In the genomic region with DNA sequence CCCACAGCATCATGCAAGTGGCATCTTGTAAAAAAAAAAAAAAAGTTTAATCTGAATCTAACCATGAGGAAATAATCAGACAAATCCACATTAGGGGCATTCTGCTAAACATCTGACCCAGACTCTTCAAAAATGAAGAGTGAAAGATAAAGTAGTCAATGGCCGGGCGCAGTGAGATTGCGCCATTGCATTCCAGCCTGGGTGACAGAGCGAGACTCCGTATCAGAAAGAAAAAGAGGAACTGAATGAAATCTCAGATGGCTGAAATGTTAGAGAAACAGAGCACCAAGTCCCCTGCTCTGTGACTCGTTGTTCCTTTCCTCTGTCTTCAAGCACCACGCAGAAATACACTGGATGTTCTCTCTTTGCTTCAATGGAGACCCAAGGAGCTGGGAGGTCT, we compare ENCODE assay signal across 1 cellular context.
A peak's percentile ranks its signal among the peaks of the same experiment; 100 is the strongest.
TF ChIP-seq lines count a peak whose summit lies in the region.

No MANE protein-coding gene starts in this region.

TF ChIP-seq in K562, 482 proteins besides CTCF, POLR2A, EP300 and RAD21:
- TF ChIP-seq CBFA2T3 (IDR thresholded peaks at IDR 0.05), result peak; percentile 31; the same call in 1 of the 2 replicates
- no peak for TF ChIP-seq L3MBTL2 (IDR thresholded peaks at IDR 0.05)
- no peak for TF ChIP-seq ETS2 (tag; IDR thresholded peaks at IDR 0.05; ENCODE audit: borderline replicate concordance, poor library complexity, severe bottlenecking)
- 0 out of 2 replicates have a peak, but pooled peaks have one; percentile 29 for TF ChIP-seq NFE2 (IDR thresholded peaks at IDR 0.05; ENCODE audit: low read depth)
- TF ChIP-seq DPF2 (IDR thresholded peaks at IDR 0.05), result peak; percentile 21; the same call in 1 of the 2 replicates
- 0 out of 4 replicates have a peak, but pooled peaks of 1 of the 2 experiments have one; percentile 25 for TF ChIP-seq NRF1 (conservative IDR thresholded peaks at IDR 0.05 in 1 of 2, IDR thresholded peaks at IDR 0.05 in 1 of 2)
- TF ChIP-seq, protein P1, sequence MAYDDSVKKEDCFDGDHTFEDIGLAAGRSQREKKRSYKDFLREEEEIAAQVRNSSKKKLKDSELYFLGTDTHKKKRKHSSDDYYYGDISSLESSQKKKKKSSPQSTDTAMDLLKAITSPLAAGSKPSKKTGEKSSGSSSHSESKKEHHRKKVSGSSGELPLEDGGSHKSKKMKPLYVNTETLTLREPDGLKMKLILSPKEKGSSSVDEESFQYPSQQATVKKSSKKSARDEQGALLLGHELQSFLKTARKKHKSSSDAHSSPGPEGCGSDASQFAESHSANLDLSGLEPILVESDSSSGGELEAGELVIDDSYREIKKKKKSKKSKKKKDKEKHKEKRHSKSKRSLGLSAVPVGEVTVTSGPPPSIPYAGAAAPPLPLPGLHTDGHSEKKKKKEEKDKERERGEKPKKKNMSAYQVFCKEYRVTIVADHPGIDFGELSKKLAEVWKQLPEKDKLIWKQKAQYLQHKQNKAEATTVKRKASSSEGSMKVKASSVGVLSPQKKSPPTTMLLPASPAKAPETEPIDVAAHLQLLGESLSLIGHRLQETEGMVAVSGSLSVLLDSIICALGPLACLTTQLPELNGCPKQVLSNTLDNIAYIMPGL (CRISPR knock-in tag; IDR thresholded peaks at IDR 0.05), result no peak
- no peak for TF ChIP-seq ZFX (CRISPR knock-in tag; IDR thresholded peaks at IDR 0.05)
- peak; percentile 97 for TF ChIP-seq CEBPB (tag; IDR thresholded peaks at IDR 0.05)
- TF ChIP-seq SPI1 (IDR thresholded peaks at IDR 0.05; ENCODE audit: borderline replicate concordance, low read depth, low read length), result peak; percentile 99
- TF ChIP-seq, protein P2, sequence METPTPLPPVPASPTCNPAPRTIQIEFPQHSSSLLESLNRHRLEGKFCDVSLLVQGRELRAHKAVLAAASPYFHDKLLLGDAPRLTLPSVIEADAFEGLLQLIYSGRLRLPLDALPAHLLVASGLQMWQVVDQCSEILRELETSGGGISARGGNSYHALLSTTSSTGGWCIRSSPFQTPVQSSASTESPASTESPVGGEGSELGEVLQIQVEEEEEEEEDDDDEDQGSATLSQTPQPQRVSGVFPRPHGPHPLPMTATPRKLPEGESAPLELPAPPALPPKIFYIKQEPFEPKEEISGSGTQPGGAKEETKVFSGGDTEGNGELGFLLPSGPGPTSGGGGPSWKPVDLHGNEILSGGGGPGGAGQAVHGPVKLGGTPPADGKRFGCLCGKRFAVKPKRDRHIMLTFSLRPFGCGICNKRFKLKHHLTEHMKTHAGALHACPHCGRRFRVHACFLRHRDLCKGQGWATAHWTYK (CRISPR knock-in tag; IDR thresholded peaks at IDR 0.05), result no peak
- TF ChIP-seq, protein P3, sequence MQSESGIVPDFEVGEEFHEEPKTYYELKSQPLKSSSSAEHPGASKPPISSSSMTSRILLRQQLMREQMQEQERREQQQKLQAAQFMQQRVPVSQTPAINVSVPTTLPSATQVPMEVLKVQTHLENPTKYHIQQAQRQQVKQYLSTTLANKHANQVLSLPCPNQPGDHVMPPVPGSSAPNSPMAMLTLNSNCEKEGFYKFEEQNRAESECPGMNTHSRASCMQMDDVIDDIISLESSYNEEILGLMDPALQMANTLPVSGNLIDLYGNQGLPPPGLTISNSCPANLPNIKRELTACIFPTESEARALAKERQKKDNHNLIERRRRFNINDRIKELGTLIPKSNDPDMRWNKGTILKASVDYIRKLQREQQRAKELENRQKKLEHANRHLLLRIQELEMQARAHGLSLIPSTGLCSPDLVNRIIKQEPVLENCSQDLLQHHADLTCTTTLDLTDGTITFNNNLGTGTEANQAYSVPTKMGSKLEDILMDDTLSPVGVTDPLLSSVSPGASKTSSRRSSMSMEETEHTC (IDR thresholded peaks at IDR 0.05), result no peak
- TF ChIP-seq, protein P4, sequence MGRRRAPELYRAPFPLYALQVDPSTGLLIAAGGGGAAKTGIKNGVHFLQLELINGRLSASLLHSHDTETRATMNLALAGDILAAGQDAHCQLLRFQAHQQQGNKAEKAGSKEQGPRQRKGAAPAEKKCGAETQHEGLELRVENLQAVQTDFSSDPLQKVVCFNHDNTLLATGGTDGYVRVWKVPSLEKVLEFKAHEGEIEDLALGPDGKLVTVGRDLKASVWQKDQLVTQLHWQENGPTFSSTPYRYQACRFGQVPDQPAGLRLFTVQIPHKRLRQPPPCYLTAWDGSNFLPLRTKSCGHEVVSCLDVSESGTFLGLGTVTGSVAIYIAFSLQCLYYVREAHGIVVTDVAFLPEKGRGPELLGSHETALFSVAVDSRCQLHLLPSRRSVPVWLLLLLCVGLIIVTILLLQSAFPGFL (CRISPR knock-in tag; IDR thresholded peaks at IDR 0.05), result no peak
- TF ChIP-seq FOXA1 (IDR thresholded peaks at IDR 0.05; ENCODE audit: borderline replicate concordance), result no peak
- peak; percentile 69 for TF ChIP-seq CREM (IDR thresholded peaks at IDR 0.05; ENCODE audit: low read depth)
- TF ChIP-seq CSDE1 (IDR thresholded peaks at IDR 0.05), result no peak
- TF ChIP-seq CBX1 (IDR thresholded peaks at IDR 0.05; ENCODE audit: low read depth), result no peak
- TF ChIP-seq, protein P5, sequence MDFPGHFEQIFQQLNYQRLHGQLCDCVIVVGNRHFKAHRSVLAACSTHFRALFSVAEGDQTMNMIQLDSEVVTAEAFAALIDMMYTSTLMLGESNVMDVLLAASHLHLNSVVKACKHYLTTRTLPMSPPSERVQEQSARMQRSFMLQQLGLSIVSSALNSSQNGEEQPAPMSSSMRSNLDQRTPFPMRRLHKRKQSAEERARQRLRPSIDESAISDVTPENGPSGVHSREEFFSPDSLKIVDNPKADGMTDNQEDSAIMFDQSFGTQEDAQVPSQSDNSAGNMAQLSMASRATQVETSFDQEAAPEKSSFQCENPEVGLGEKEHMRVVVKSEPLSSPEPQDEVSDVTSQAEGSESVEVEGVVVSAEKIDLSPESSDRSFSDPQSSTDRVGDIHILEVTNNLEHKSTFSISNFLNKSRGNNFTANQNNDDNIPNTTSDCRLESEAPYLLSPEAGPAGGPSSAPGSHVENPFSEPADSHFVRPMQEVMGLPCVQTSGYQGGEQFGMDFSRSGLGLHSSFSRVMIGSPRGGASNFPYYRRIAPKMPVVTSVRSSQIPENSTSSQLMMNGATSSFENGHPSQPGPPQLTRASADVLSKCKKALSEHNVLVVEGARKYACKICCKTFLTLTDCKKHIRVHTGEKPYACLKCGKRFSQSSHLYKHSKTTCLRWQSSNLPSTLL (IDR thresholded peaks at IDR 0.05), result no peak
- no peak for TF ChIP-seq NELFE (IDR thresholded peaks at IDR 0.05; ENCODE audit: insufficient read depth, insufficient read length)
- peak; percentile 28; the same call in 1 of the 2 replicates for TF ChIP-seq MTA1 (IDR thresholded peaks at IDR 0.05; ENCODE audit: borderline replicate concordance)
- TF ChIP-seq ZNF354B (CRISPR knock-in tag; IDR thresholded peaks at IDR 0.05), result no peak
- 0 out of 2 replicates have a peak, but pooled peaks have one; percentile 23 for TF ChIP-seq ARID1B (IDR thresholded peaks at IDR 0.05)
- TF ChIP-seq, protein P6, sequence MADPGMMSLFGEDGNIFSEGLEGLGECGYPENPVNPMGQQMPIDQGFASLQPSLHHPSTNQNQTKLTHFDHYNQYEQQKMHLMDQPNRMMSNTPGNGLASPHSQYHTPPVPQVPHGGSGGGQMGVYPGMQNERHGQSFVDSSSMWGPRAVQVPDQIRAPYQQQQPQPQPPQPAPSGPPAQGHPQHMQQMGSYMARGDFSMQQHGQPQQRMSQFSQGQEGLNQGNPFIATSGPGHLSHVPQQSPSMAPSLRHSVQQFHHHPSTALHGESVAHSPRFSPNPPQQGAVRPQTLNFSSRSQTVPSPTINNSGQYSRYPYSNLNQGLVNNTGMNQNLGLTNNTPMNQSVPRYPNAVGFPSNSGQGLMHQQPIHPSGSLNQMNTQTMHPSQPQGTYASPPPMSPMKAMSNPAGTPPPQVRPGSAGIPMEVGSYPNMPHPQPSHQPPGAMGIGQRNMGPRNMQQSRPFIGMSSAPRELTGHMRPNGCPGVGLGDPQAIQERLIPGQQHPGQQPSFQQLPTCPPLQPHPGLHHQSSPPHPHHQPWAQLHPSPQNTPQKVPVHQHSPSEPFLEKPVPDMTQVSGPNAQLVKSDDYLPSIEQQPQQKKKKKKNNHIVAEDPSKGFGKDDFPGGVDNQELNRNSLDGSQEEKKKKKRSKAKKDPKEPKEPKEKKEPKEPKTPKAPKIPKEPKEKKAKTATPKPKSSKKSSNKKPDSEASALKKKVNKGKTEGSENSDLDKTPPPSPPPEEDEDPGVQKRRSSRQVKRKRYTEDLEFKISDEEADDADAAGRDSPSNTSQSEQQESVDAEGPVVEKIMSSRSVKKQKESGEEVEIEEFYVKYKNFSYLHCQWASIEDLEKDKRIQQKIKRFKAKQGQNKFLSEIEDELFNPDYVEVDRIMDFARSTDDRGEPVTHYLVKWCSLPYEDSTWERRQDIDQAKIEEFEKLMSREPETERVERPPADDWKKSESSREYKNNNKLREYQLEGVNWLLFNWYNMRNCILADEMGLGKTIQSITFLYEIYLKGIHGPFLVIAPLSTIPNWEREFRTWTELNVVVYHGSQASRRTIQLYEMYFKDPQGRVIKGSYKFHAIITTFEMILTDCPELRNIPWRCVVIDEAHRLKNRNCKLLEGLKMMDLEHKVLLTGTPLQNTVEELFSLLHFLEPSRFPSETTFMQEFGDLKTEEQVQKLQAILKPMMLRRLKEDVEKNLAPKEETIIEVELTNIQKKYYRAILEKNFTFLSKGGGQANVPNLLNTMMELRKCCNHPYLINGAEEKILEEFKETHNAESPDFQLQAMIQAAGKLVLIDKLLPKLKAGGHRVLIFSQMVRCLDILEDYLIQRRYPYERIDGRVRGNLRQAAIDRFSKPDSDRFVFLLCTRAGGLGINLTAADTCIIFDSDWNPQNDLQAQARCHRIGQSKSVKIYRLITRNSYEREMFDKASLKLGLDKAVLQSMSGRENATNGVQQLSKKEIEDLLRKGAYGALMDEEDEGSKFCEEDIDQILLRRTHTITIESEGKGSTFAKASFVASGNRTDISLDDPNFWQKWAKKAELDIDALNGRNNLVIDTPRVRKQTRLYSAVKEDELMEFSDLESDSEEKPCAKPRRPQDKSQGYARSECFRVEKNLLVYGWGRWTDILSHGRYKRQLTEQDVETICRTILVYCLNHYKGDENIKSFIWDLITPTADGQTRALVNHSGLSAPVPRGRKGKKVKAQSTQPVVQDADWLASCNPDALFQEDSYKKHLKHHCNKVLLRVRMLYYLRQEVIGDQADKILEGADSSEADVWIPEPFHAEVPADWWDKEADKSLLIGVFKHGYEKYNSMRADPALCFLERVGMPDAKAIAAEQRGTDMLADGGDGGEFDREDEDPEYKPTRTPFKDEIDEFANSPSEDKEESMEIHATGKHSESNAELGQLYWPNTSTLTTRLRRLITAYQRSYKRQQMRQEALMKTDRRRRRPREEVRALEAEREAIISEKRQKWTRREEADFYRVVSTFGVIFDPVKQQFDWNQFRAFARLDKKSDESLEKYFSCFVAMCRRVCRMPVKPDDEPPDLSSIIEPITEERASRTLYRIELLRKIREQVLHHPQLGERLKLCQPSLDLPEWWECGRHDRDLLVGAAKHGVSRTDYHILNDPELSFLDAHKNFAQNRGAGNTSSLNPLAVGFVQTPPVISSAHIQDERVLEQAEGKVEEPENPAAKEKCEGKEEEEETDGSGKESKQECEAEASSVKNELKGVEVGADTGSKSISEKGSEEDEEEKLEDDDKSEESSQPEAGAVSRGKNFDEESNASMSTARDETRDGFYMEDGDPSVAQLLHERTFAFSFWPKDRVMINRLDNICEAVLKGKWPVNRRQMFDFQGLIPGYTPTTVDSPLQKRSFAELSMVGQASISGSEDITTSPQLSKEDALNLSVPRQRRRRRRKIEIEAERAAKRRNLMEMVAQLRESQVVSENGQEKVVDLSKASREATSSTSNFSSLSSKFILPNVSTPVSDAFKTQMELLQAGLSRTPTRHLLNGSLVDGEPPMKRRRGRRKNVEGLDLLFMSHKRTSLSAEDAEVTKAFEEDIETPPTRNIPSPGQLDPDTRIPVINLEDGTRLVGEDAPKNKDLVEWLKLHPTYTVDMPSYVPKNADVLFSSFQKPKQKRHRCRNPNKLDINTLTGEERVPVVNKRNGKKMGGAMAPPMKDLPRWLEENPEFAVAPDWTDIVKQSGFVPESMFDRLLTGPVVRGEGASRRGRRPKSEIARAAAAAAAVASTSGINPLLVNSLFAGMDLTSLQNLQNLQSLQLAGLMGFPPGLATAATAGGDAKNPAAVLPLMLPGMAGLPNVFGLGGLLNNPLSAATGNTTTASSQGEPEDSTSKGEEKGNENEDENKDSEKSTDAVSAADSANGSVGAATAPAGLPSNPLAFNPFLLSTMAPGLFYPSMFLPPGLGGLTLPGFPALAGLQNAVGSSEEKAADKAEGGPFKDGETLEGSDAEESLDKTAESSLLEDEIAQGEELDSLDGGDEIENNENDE (IDR thresholded peaks at IDR 0.05; ENCODE audit: low read depth, low read length), result no peak
- TF ChIP-seq KAT2B (IDR thresholded peaks at IDR 0.05; ENCODE audit: low read depth, low read length), result no peak
- no peak for TF ChIP-seq SNRNP70 (optimal IDR thresholded peaks at IDR 0.05; ENCODE audit: low read depth, low read length)
- peak; percentile 70 for TF ChIP-seq CEBPG (CRISPR knock-in tag; IDR thresholded peaks at IDR 0.05)
- TF ChIP-seq CEBPG (tag; conservative IDR thresholded peaks at IDR 0.05 in 1 of 2, IDR thresholded peaks at IDR 0.05 in 1 of 2), result peak; percentile 80 to 93
- peak in 1 of 2 experiments; percentile 60; a peak in 1 of 4 replicates for TF ChIP-seq RCOR1 (IDR thresholded peaks at IDR 0.05; ENCODE audit: borderline replicate concordance in 1 of 2, low read depth in 2 of 2, low read length in 2 of 2)
- peak; percentile 85 for TF ChIP-seq TEAD2 (tag; IDR thresholded peaks at IDR 0.05)
- TF ChIP-seq POLR2H (tag; IDR thresholded peaks at IDR 0.05; ENCODE audit: low read depth), result no peak
- peak; percentile 77 for TF ChIP-seq TEAD4 (IDR thresholded peaks at IDR 0.05; ENCODE audit: low read length)
- TF ChIP-seq TEAD4 (CRISPR knock-in tag; IDR thresholded peaks at IDR 0.05; ENCODE audit: borderline replicate concordance), result no peak
- no peak for TF ChIP-seq SRSF7 (optimal IDR thresholded peaks at IDR 0.05; ENCODE audit: low read depth, low read length)
- TF ChIP-seq TEAD1 (CRISPR knock-in tag; IDR thresholded peaks at IDR 0.05), result peak; percentile 75 to 79
- TF ChIP-seq RBM15 (IDR thresholded peaks at IDR 0.05; ENCODE audit: insufficient read depth, low read length), result no peak
- TF ChIP-seq YY1 (IDR thresholded peaks at IDR 0.05; ENCODE audit: borderline replicate concordance in 1 of 3, control insufficient read depth in 1 of 3, extremely low read depth in 1 of 3, insufficient read depth in 3 of 3, insufficient read length in 1 of 3, insufficient replicate concordance in 2 of 3, low read depth in 1 of 3, low read length in 2 of 3), result peak in 1 of 3 experiments; percentile 33
- no peak for TF ChIP-seq HDAC3 (IDR thresholded peaks at IDR 0.05; ENCODE audit: borderline replicate concordance, partially characterized antibody)
- TF ChIP-seq MAFF (IDR thresholded peaks at IDR 0.05; ENCODE audit: low read length), result no peak
